8 cellular contexts compared by ENCODE assay signal in genomic region chr12:53097207-53097563, GRCh38. TPM values are rescaled to one million over a fixed set of nuclear protein-coding genes. Genes with fewer than 3 reads are reported as not detected.
DNase-seq lines count a peak whose midpoint lies in the region; ATAC-seq and TF ChIP-seq lines count a peak whose summit lies in the region.

No MANE protein-coding gene starts in this region.

- H3K9me3 Mint-ChIP-seq in natural killer cell: no peaks in the 10 kb centered on the region

- H4K20me1 ChIP-seq in PC-9 (ENCODE audit: insufficient read depth): no peaks in the 10 kb centered on the region

- no peaks in the 10 kb centered on the region for H3K36me3 Mint-ChIP-seq in natural killer cell

- H3F3A ChIP-seq in PC-9 (ENCODE audit: insufficient read depth, low read depth): peaks cover 33% of the 10 kb centered on the region; the same call in 1 of the 2 replicates

- H3K27me3 Mint-ChIP-seq in natural killer cell (ENCODE audit: low read depth in 2 of 2): peaks cover 0 to 9% of the 10 kb centered on the region in 2 donors

- no peaks in the 10 kb centered on the region for H3K27me3 ChIP-seq in PC-9 (ENCODE audit: insufficient read depth, low read depth)

- H3K79me2 ChIP-seq in PC-9 (ENCODE audit: low read depth): no peaks in the 10 kb centered on the region; the same call in 1 of the 2 replicates

- CTCF ChIA-PET in PC-9 (lab: Charles Lee): interaction anchor here (0.7 to 3.4 kb wide), 3 partner anchors 17 to 175 kb away, joined by 3 to 16 read pairs (median 5); partner anchors contain the start of gene SPRYD3
- CTCF ChIA-PET in GM10248 (lab: Yijun Ruan, JAX): interaction anchor here (1.5 to 17.2 kb wide), 6 partner anchors 11 to 64 kb away, joined by 3 to 294 read pairs (median 15); partner anchors contain the start of gene SPRYD3

- peaks cover 14 to 29% of the 10 kb centered on the region in 2 donors for H3K4me1 Mint-ChIP-seq in natural killer cell

- DNase-seq in ELR (ENCODE audit: low read depth) (peak; percentile 51), PC-9 (no peak), epithelial cell of esophagus (ENCODE audit: low read depth) (no peak), natural killer cell (no peak), HuH-7 (ENCODE audit: low spot score) (no peak), NCI-H1694 (lab: John Stamatoyannopoulos, UW) (no peak), GM10248 (ENCODE audit: extremely low spot score) (no peak)

- H3K9me2 ChIP-seq in PC-9 (ENCODE audit: insufficient read depth): no peaks in the 10 kb centered on the region

- no TSS peak for BruUV-seq in PC-9 (replicated peaks; lab: Mats Ljungman, UMichigan)

- peak overlapping the region; percentile 87 for H3K4me2 ChIP-seq in PC-9

- peak overlapping the region; percentile 96 for H2AFZ ChIP-seq in PC-9

- peaks cover 22% of the 10 kb centered on the region for H3K4me1 ChIP-seq in PC-9 (replicated peaks; ENCODE audit: insufficient read depth)

- H3K27ac ChIP-seq in PC-9: peak overlapping the region; percentile 87

- TF ChIP-seq CTCF in PC-9 (conservative IDR thresholded peaks at IDR 0.05) (no peak), epithelial cell of esophagus (IDR thresholded peaks at IDR 0.05; ENCODE audit: insufficient read depth, low read depth, low read length, missing control alignments) (no peak), natural killer cell (IDR thresholded peaks at IDR 0.05) (no peak), GM10248 (IDR thresholded peaks at IDR 0.05; ENCODE audit: control extremely low read depth, extremely low read depth, low read depth, missing control alignments) (no peak)

- ATAC-seq in natural killer cell (no peak), HG03520 (IDR thresholded peaks at IDR 0.05; ENCODE audit: unreplicated experiment) (no peak)

- intact Hi-C loops in PC-9 (cut with micrococcal nuclease; ENCODE audit: unreplicated experiment): no loop called here
- intact Hi-C loops in natural killer cell (cut with micrococcal nuclease): no loop called here

- H3K4me3 ChIP-seq in PC-9 (peak overlapping the region; percentile 96), epithelial cell of esophagus (ENCODE audit: low read length) (peak overlapping the region; percentile 42)

- POLR2A ChIA-PET in PC-9 (lab: Charles Lee; ENCODE audit: unreplicated experiment): interaction anchor here (0.6 kb wide), 1 partner anchor 29 kb away, joined by 3 read pairs; no protein-coding TSS in a partner anchor
- POLR2A ChIA-PET in GM10248 (lab: Yijun Ruan, JAX): no interaction called here

- H3K9me3 ChIP-seq in PC-9 (ENCODE audit: insufficient read depth, low read depth): no peaks in the 10 kb centered on the region

- peak overlapping the region in 1 of 2 donors; percentile 49 for H3K27ac Mint-ChIP-seq in natural killer cell

- peak overlapping the region; percentile 89 for H3K4me3 Mint-ChIP-seq in natural killer cell

- 0 out of 2 replicates have a peak, but pooled peaks cover 6% of the 10 kb centered on the region for H3K36me3 ChIP-seq in PC-9 (ENCODE audit: low read depth)

RNA-seq across cellular contexts. Expression of gene IGFBP6, which starts 0.3 kb away (rescaled TPM):
- total RNA-seq in PC-9 (2021) (290 and 333 TPM in 2 replicates), natural killer cell (under 1 TPM in 1 of 3 donors, not detected in 2; 0.61 TPM)

RNA-seq across cellular contexts. Expression of gene SOAT2, which starts 6.1 kb away (rescaled TPM):
- total RNA-seq in PC-9 (2021) (0.70 and 0.79 TPM in 2 replicates), natural killer cell (not detected)

RNA-seq across cellular contexts. Expression of gene SPRYD3, which starts 18.0 kb away (rescaled TPM):
- total RNA-seq in PC-9 (2021) (15.2 and 17.2 TPM in 2 replicates), natural killer cell (10 to 100 TPM; 32.6 to 48.0 (median 42.6) TPM)

RNA-seq across cellular contexts. Expression of gene TNS2, which starts 47.3 kb away (rescaled TPM):
- 8.5 and 11.5 TPM in 2 replicates for total RNA-seq in PC-9 (2021)
- 1 to 10 TPM in 2 of 3 donors, under 1 TPM in 1; 0.95 to 1.8 (median 1.0) TPM for total RNA-seq in natural killer cell

Comparison
In these comparisons a context has a peak if more than half of its experiments do, and no peak if none do; other contexts are left out.
1. RNA of gene IGFBP6, which starts 0.3 kb away (total RNA-seq): 290 to 333 TPM in PC-9; 0.61 TPM in natural killer cell; every median in the first group is over 100 times any median in the second.